Comparison of ENCODE assay signal across 1 cellular context in the genomic region with DNA sequence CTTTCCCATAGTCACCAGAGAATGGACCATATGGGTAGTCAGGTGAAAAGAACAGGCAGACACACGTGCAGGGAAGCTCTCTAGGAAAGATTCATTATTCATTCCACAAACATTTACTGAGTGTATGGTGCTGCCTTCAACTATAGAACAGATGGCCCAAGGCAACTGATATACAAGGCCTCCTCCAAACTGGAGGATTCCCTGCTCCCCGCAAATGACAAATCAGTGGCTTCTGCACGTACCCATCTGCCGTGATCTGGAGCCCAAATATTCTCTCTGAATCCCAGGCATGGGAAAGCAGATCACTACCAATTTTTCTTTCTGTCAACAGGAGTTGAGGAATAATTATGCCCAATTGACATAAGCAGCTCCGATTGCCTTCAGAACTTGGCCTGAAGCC.
TF ChIP-seq lines count a peak whose summit lies in the region.

No MANE protein-coding gene starts in this region.

TF ChIP-seq in GM23338, 12 proteins besides CTCF, POLR2A, EP300 and RAD21 (continued from another document):
- TF ChIP-seq, protein P1, sequence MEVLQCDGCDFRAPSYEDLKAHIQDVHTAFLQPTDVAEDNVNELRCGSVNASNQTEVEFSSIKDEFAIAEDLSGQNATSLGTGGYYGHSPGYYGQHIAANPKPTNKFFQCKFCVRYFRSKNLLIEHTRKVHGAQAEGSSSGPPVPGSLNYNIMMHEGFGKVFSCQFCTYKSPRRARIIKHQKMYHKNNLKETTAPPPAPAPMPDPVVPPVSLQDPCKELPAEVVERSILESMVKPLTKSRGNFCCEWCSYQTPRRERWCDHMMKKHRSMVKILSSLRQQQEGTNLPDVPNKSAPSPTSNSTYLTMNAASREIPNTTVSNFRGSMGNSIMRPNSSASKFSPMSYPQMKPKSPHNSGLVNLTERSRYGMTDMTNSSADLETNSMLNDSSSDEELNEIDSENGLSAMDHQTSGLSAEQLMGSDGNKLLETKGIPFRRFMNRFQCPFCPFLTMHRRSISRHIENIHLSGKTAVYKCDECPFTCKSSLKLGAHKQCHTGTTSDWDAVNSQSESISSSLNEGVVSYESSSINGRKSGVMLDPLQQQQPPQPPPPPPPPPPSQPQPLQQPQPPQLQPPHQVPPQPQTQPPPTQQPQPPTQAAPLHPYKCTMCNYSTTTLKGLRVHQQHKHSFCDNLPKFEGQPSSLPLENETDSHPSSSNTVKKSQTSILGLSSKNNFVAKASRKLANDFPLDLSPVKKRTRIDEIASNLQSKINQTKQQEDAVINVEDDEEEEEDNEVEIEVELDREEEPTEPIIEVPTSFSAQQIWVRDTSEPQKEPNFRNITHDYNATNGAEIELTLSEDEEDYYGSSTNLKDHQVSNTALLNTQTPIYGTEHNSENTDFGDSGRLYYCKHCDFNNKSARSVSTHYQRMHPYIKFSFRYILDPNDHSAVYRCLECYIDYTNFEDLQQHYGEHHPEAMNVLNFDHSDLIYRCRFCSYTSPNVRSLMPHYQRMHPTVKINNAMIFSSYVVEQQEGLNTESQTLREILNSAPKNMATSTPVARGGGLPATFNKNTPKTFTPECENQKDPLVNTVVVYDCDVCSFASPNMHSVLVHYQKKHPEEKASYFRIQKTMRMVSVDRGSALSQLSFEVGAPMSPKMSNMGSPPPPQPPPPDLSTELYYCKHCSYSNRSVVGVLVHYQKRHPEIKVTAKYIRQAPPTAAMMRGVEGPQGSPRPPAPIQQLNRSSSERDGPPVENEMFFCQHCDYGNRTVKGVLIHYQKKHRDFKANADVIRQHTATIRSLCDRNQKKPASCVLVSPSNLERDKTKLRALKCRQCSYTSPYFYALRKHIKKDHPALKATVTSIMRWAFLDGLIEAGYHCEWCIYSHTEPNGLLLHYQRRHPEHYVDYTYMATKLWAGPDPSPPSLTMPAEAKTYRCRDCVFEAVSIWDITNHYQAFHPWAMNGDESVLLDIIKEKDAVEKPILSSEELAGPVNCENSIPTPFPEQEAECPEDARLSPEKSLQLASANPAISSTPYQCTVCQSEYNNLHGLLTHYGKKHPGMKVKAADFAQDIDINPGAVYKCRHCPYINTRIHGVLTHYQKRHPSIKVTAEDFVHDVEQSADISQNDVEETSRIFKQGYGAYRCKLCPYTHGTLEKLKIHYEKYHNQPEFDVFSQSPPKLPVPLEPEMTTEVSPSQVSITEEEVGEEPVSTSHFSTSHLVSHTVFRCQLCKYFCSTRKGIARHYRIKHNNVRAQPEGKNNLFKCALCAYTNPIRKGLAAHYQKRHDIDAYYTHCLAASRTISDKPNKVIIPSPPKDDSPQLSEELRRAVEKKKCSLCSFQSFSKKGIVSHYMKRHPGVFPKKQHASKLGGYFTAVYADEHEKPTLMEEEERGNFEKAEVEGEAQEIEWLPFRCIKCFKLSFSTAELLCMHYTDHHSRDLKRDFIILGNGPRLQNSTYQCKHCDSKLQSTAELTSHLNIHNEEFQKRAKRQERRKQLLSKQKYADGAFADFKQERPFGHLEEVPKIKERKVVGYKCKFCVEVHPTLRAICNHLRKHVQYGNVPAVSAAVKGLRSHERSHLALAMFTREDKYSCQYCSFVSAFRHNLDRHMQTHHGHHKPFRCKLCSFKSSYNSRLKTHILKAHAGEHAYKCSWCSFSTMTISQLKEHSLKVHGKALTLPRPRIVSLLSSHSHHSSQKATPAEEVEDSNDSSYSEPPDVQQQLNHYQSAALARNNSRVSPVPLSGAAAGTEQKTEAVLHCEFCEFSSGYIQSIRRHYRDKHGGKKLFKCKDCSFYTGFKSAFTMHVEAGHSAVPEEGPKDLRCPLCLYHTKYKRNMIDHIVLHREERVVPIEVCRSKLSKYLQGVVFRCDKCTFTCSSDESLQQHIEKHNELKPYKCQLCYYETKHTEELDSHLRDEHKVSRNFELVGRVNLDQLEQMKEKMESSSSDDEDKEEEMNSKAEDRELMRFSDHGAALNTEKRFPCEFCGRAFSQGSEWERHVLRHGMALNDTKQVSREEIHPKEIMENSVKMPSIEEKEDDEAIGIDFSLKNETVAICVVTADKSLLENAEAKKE (CRISPR knock-in tag; IDR thresholded peaks at IDR 0.05) = no peak
